ENCODE assay signal across 1 cellular context in genomic region chr19:14115761-14116160, GRCh38.
TF ChIP-seq lines count a peak whose summit lies in the region.

No MANE protein-coding gene starts in this region.

TF ChIP-seq in GM12878, 131 proteins besides CTCF, POLR2A, EP300 and RAD21:
- TF ChIP-seq POLR2AphosphoS2 (IDR thresholded peaks at IDR 0.05; ENCODE audit: low read depth, low read length) (no peak), RB1 (IDR thresholded peaks at IDR 0.05; ENCODE audit: borderline replicate concordance) (no peak), REST (IDR thresholded peaks at IDR 0.05; ENCODE audit: low read depth, low read length) (no peak), ZNF622 (IDR thresholded peaks at IDR 0.05) (no peak), NFYA (IDR thresholded peaks at IDR 0.05; ENCODE audit: borderline replicate concordance, low read depth, low read length) (no peak), PAX5 (IDR thresholded peaks at IDR 0.05; ENCODE audit: borderline replicate concordance, low read depth, low read length) (no peak), KDM1A (IDR thresholded peaks at IDR 0.05; ENCODE audit: borderline replicate concordance) (no peak), GATAD2B (conservative IDR thresholded peaks at IDR 0.05; ENCODE audit: low read depth) (no peak), MTA2 (IDR thresholded peaks at IDR 0.05; ENCODE audit: low read depth) (no peak), SREBF1 (IDR thresholded peaks at IDR 0.05; ENCODE audit: low read length) (no peak), HCFC1 (IDR thresholded peaks at IDR 0.05; ENCODE audit: low read length) (no peak), MTA3 (IDR thresholded peaks at IDR 0.05; ENCODE audit: borderline replicate concordance, low read length) (no peak), CREM (IDR thresholded peaks at IDR 0.05; ENCODE audit: low read depth) (no peak)
- TF ChIP-seq, protein P1, sequence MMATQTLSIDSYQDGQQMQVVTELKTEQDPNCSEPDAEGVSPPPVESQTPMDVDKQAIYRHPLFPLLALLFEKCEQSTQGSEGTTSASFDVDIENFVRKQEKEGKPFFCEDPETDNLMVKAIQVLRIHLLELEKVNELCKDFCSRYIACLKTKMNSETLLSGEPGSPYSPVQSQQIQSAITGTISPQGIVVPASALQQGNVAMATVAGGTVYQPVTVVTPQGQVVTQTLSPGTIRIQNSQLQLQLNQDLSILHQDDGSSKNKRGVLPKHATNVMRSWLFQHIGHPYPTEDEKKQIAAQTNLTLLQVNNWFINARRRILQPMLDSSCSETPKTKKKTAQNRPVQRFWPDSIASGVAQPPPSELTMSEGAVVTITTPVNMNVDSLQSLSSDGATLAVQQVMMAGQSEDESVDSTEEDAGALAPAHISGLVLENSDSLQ (IDR thresholded peaks at IDR 0.05): no peak
